Comparison of ENCODE assay signal across 9 cellular contexts in genomic region chr2:241858206-241859016, GRCh38. TPM values are rescaled to one million over a fixed set of nuclear protein-coding genes. Genes with fewer than 3 reads are reported as not detected.
DNase-seq lines count a peak whose midpoint lies in the region; ATAC-seq, FAIRE-seq and TF ChIP-seq lines count a peak whose summit lies in the region.
"Had no signal": no experiment of that assay in that cellular context is flagged by ENCODE, and none has a peak within 500 bp of the region (broad histone marks: within the 10 kb centered on the region; RNA-seq: fewer than 3 reads in every experiment).

Gene PDCD1 (minus strand): TSS chr2:241858894. CDS start chr2:241858838, 56 bp downstream.

- H3K79me2 ChIP-seq in K562 (ENCODE audit: control insufficient read depth, insufficient read depth, low read length), result no peaks in the 10 kb centered on the region

- BruUV-seq in K562 (replicated peaks; lab: Mats Ljungman, UMichigan), result no TSS peak

- H2AFZ ChIP-seq in K562 (ENCODE audit: low read depth, low read length), result peak within 1 kb of the TSS; percentile 68

- H3K4me1 ChIP-seq in K562 (replicated peaks in 1 of 2; ENCODE audit: control insufficient read depth in 2 of 2, insufficient read depth in 2 of 2, low read length in 2 of 2), result peaks cover 5 to 79% of the 10 kb centered on the region in 2 experiments; a peak in 4 of 5 replicates
- peaks cover 15% of the 10 kb centered on the region for H3K4me1 ChIP-seq in mucosa of stomach (ENCODE audit: control insufficient read depth, insufficient read depth, low read length)
- H3K4me1 ChIP-seq in testis, result peaks cover 26% of the 10 kb centered on the region

- peak within 1 kb of the TSS; percentile 37; the same call in 1 of the 2 replicates for H3K4me2 ChIP-seq in K562 (ENCODE audit: insufficient read depth, low read length)

- H3K36me3 ChIP-seq in SK-N-MC (ENCODE audit: insufficient read depth, low read length) (no peaks in the 10 kb centered on the region), K562 (ENCODE audit: control insufficient read depth, insufficient read depth, low read length) (no peaks in the 10 kb centered on the region), mucosa of stomach (ENCODE audit: control insufficient read depth, insufficient read depth, low read length) (no peaks in the 10 kb centered on the region), testis (ENCODE audit: low read depth, missing control alignments) (no peaks in the 10 kb centered on the region)

- no peak for TF ChIP-seq POLR2A in K562 (conservative IDR thresholded peaks at IDR 0.05)
- TF ChIP-seq POLR2A in testis (IDR thresholded peaks at IDR 0.05), result no peak

- in situ Hi-C loops in K562 (cut with MboI), result loop anchor here (5.0 kb wide), 1 partner anchor 111 kb away; no protein-coding TSS in a partner anchor

- no peak within 1 kb of the TSS for H3K9ac ChIP-seq in SK-N-MC (ENCODE audit: insufficient read length)
- peak within 1 kb of the TSS; percentile 30 to 78; a peak in 3 of 4 replicates for H3K9ac ChIP-seq in K562 (ENCODE audit: insufficient read depth in 1 of 2, low read depth in 2 of 2, low read length in 2 of 2)
- H3K9ac ChIP-seq in mucosa of stomach (ENCODE audit: low read length), result peak within 1 kb of the TSS; percentile 28

- H3K9me3 ChIP-seq in SK-N-MC (ENCODE audit: low read depth, low read length) (no peaks in the 10 kb centered on the region), K562 (replicated peaks; ENCODE audit: control insufficient read depth, insufficient read depth, low read depth, low read length) (no peaks in the 10 kb centered on the region), mucosa of stomach (ENCODE audit: control insufficient read depth, low read length) (no peaks in the 10 kb centered on the region), testis (no peaks in the 10 kb centered on the region)

- TF ChIP-seq CTCF in K562 (IDR thresholded peaks at IDR 0.05 in 2 of 3, conservative IDR thresholded peaks at IDR 0.05 in 1 of 3; ENCODE audit: insufficient read depth in 2 of 3, low read depth in 1 of 3, low read length in 3 of 3), result no peak
- no peak for TF ChIP-seq CTCF in testis (IDR thresholded peaks at IDR 0.05)

- POLR2A ChIA-PET in K562 (lab: Yijun Ruan, JAX), result interaction anchor here (0.6 kb wide), 1 partner anchor 14 kb away, joined by 3 read pairs; no protein-coding TSS in a partner anchor

- no peak within 1 kb of the TSS for H3K4me3 ChIP-seq in SK-N-MC
- peak within 1 kb of the TSS; percentile 10; the same call in 1 of the 2 replicates for H3K4me3 ChIP-seq in K562
- H3K4me3 ChIP-seq in mucosa of stomach (ENCODE audit: low read length), result no peak within 1 kb of the TSS
- H3K4me3 ChIP-seq in testis, result no peak within 1 kb of the TSS

- no peaks in the 10 kb centered on the region for H4K20me1 ChIP-seq in K562 (replicated peaks; ENCODE audit: control insufficient read depth, insufficient read depth, low read length)

- TF ChIP-seq EP300 in K562 (IDR thresholded peaks at IDR 0.05; ENCODE audit: low read length), result no peak

- ATAC-seq in K562 (peak; percentile 75), HG03565 (IDR thresholded peaks at IDR 0.05; ENCODE audit: unreplicated experiment) (no peak)

- H3K9me1 ChIP-seq in K562 (ENCODE audit: control insufficient read depth, insufficient read depth, low read length), result no peaks in the 10 kb centered on the region

- DNase-seq in DMS 273 (lab: John Stamatoyannopoulos, UW; ENCODE audit: unreplicated experiment) (peak; percentile 33), DMS 273 treated with DMSO at 0.1 percent for 48 hours (lab: John Stamatoyannopoulos, UW) (no peak), SK-N-MC (ENCODE audit: low read depth, low spot score) (no peak), K562 (ENCODE audit: extremely low read depth in 1 of 4, low spot score in 3 of 4) (peak; percentile 77 to 85 (median 82)), testis (peak; percentile 47), NCI-H226 (no peak)

- TF ChIP-seq RAD21 in K562 (CRISPR knock-in tag; conservative IDR thresholded peaks at IDR 0.05 in 1 of 2, IDR thresholded peaks at IDR 0.05 in 1 of 2), result no peak

- intact Hi-C loops in K562 (cut with micrococcal nuclease), result no loop called here
- intact Hi-C loops in testis (cut with DNase I; ENCODE audit: low total_unique reads), result no loop called here

- H3K27me3 ChIP-seq in K562 (ENCODE audit: control insufficient read depth in 2 of 2, insufficient read depth in 2 of 2, low read length in 2 of 2) (no peaks in the 10 kb centered on the region), mucosa of stomach (ENCODE audit: control insufficient read depth, insufficient read depth, low read length) (peaks cover 22% of the 10 kb centered on the region), testis (no peaks in the 10 kb centered on the region)

- WGBS in K562 (ENCODE audit: insufficient coverage, low coverage, missing lambda C conversion rate), result 73% methylated on average over 13 of the region's 28 CpGs
- 80 to 82% methylated on average over 9 to 28 of the region's 28 CpGs for WGBS in testis, 2 donors

- peak; percentile 48 for FAIRE-seq in K562 (lab: Jason Lieb, UNC)

- H3K27ac ChIP-seq in SK-N-MC (0 out of 2 replicates have a peak within 1 kb of the TSS, but pooled peaks have one; percentile 31), K562 (ENCODE audit: extremely low read depth, low read depth, low read length) (no peak within 1 kb of the TSS), testis (peak within 1 kb of the TSS; percentile 88 to 89)
- H3K27ac ChIP-seq: 22Rv1 had no signal

- CTCF ChIA-PET in K562 (lab: Yijun Ruan, JAX; ENCODE audit: low intra/inter-chr PET ratio), result no interaction called here

TF ChIP-seq in K562, 482 proteins besides CTCF, POLR2A, EP300 and RAD21 (continues in another document):
- TF ChIP-seq CTCFL (IDR thresholded peaks at IDR 0.05; ENCODE audit: borderline replicate concordance, insufficient read depth, low read depth, low read length, poor library complexity, severe bottlenecking) (no peak), ZSCAN29 (IDR thresholded peaks at IDR 0.05) (no peak), ETS2 (tag; IDR thresholded peaks at IDR 0.05; ENCODE audit: borderline replicate concordance, poor library complexity, severe bottlenecking) (no peak), MXD1 (CRISPR knock-in tag; IDR thresholded peaks at IDR 0.05; ENCODE audit: borderline replicate concordance, poor library complexity, severe bottlenecking) (no peak), ZNF12 (CRISPR knock-in tag; IDR thresholded peaks at IDR 0.05) (no peak), MLX (CRISPR knock-in tag; conservative IDR thresholded peaks at IDR 0.05) (no peak), ZC3H4 (CRISPR knock-in tag; IDR thresholded peaks at IDR 0.05; ENCODE audit: borderline replicate concordance) (no peak), EGR1 (conservative IDR thresholded peaks at IDR 0.05) (peak; percentile 83), E2F3 (CRISPR knock-in tag; IDR thresholded peaks at IDR 0.05) (no peak), NCOR1 (IDR thresholded peaks at IDR 0.05) (no peak), DMBX1 (CRISPR knock-in tag; IDR thresholded peaks at IDR 0.05; ENCODE audit: borderline replicate concordance) (no peak)

RNA-seq across cellular contexts. Expression of gene PDCD1, which starts in this region (rescaled TPM):
- total RNA-seq in K562 (2011; cell fraction: chromatin; rRNA removed; ENCODE audit: low replicate concordance), result 0.88 and 5.3 TPM in 2 replicates
- total RNA-seq in K562 (2011; cell fraction: nucleolus; rRNA removed), result 7.6 and 13.2 TPM in 2 replicates
- 4.0 and 4.3 TPM in 2 replicates for total RNA-seq in K562 (2011; cell fraction: nucleoplasm; rRNA removed)
- total RNA-seq in K562 (2014; rRNA removed) (1.3 and 2.0 TPM in 2 replicates), K562 (2014; rRNA removed; fragmentation: Illumina TruSeq; extraction: Trizol) (0.15 TPM in 1 of 2 replicates, not detected in the other), K562 (2015; rRNA removed; fragmentation: Illumina TruSeq; extraction: Trizol) (0.25 and 0.53 TPM in 2 replicates), K562 (2021) (0.87 and 1.0 TPM in 2 replicates), testis (under 1 TPM; 0.37 to 0.39 TPM)
- polyA plus RNA-seq in K562 (2011; rRNA removed) (2.3 and 2.5 TPM in 2 replicates), K562 (2014; fragmentation: Illumina TruSeq; extraction: Trizol) (0.28 and 0.90 TPM in 2 replicates), K562 (2014; fragmentation: Nextera tagmentation; extraction: Ambion mirVana) (not detected), K562 (2014; rRNA removed) (1.1 TPM in 2 replicates), testis (ENCODE audit: insufficient read depth, low read depth, low replicate concordance) (0.47 TPM)
- polyA plus RNA-seq in K562 (2011; cell fraction: cytosol; rRNA removed), result 3.0 and 16.0 TPM in 2 replicates
- 1.8 and 6.6 TPM in 2 replicates for polyA plus RNA-seq in K562 (2011; cell fraction: nucleus; rRNA removed)
- 1.0 and 1.2 TPM in 2 replicates for polyA plus RNA-seq in K562 (2012)
- 0.18 and 0.56 TPM in 2 replicates for polyA minus RNA-seq in K562 (2011; rRNA and poly(A)+ RNA removed)
- polyA minus RNA-seq in K562 (2011; cell fraction: cytosol; rRNA and poly(A)+ RNA removed), result 1.8 and 2.1 TPM in 2 replicates
- polyA minus RNA-seq in K562 (2011; cell fraction: nucleus; rRNA and poly(A)+ RNA removed), result 0.56 and 0.94 TPM in 2 replicates

Comparison
In these comparisons a context has a peak if more than half of its experiments do, and no peak if none do; other contexts are left out.
1. DNase-seq: peak in DMS 273 (single experiment) and K562 (4 of 4); none in DMS 273 treated with DMSO at 0.1 percent for 48 hours (single experiment), SK-N-MC (single experiment) and NCI-H226 (single experiment).
2. Peak in DNase-seq and H3K27ac ChIP-seq in testis; RNA of the gene not detected or under 1 TPM.